In genomic region chr11:69655479-69656394, GRCh38 we compare ENCODE assay signal across 1 cellular context.
TF ChIP-seq lines count a peak whose summit lies in the region.

No MANE protein-coding gene starts in this region.

TF ChIP-seq in SK-N-SH, 30 proteins besides CTCF, POLR2A, EP300 and RAD21 (continued from another document):
- no peak for TF ChIP-seq NFIC (IDR thresholded peaks at IDR 0.05; ENCODE audit: borderline replicate concordance)
- TF ChIP-seq FOSL2 (IDR thresholded peaks at IDR 0.05; ENCODE audit: borderline replicate concordance, low read depth): 0 out of 2 replicates have a peak, but pooled peaks have one; percentile 12
